ENCODE assay signal across 9 cellular contexts in genomic region chr2:120343433-120344105, GRCh38. TPM values are rescaled to one million over a fixed set of nuclear protein-coding genes. Genes with fewer than 3 reads are reported as not detected.
DNase-seq lines count a peak whose midpoint lies in the region; ATAC-seq and TF ChIP-seq lines count a peak whose summit lies in the region.
"Had no signal": no experiment of that assay in that cellular context is flagged by ENCODE, and none has a peak within 500 bp of the region (broad histone marks: within the 10 kb centered on the region; RNA-seq: fewer than 3 reads in every experiment).

No MANE protein-coding gene starts in this region.

- H3K4me1 ChIP-seq in Peyer's patch (peaks cover 0 to 42% (median 15%) of the 10 kb centered on the region in 4 donors), tibial nerve (peaks cover 0 to 42% (median 32%) of the 10 kb centered on the region in 4 donors)

- peak in 5 of 6 experiments; percentile 33 to 65 (median 58) for TF ChIP-seq CTCF in Peyer's patch (IDR thresholded peaks at IDR 0.05)
- TF ChIP-seq CTCF in osteocyte (IDR thresholded peaks at IDR 0.05): peak; percentile 89
- peak; percentile 56 to 91 (median 78) for TF ChIP-seq CTCF in tibial nerve (IDR thresholded peaks at IDR 0.05)

- peaks cover 18% of the 10 kb centered on the region for H3K4me1 Mint-ChIP-seq in osteocyte (ENCODE audit: unreplicated experiment)

- H3K36me3 Mint-ChIP-seq in activated naive CD4-positive, alpha-beta T cell treated with anti-CD3 and anti-CD28 coated beads, Interleukin-2, amount 50 U/mL, for 72 hours: peaks cover 4 to 10% of the 10 kb centered on the region in 2 donors
- no peaks in the 10 kb centered on the region for H3K36me3 Mint-ChIP-seq in osteocyte (ENCODE audit: unreplicated experiment)

- TF ChIP-seq EP300 in tibial nerve (IDR thresholded peaks at IDR 0.05): peak in 1 of 2 donors; percentile 41

- intact Hi-C loops in head of caudate nucleus (cut with DNase I): loop anchor here (2.0 to 10.0 kb wide), 2 partner anchors 171 to 331 kb away; no protein-coding TSS in a partner anchor

- H3K4me3 Mint-ChIP-seq in osteocyte (ENCODE audit: unreplicated experiment): peak overlapping the region; percentile 52

- no peaks in the 10 kb centered on the region for H3K36me3 ChIP-seq in Peyer's patch
- no peaks in the 10 kb centered on the region for H3K36me3 ChIP-seq in tibial nerve

- H3K9me3 ChIP-seq in Peyer's patch (no peaks in the 10 kb centered on the region), tibial nerve (no peaks in the 10 kb centered on the region)

- no peak for TF ChIP-seq POLR2A in Peyer's patch (IDR thresholded peaks at IDR 0.05)
- no peak for TF ChIP-seq POLR2A in tibial nerve (IDR thresholded peaks at IDR 0.05)

- 5 to 8% methylated on average over 20 to 43 of the region's 43 CpGs for WGBS in tibial nerve, 2 donors

- H3K27me3 Mint-ChIP-seq in osteocyte (ENCODE audit: unreplicated experiment): peaks cover 58% of the 10 kb centered on the region

- peak; percentile 54 for ATAC-seq in HG03432 (IDR thresholded peaks at IDR 0.05; ENCODE audit: unreplicated experiment)
- peak; percentile 66 to 75 for ATAC-seq in activated naive CD4-positive, alpha-beta T cell treated with anti-CD3 and anti-CD28 coated beads, Interleukin-2, amount 50 U/mL, for 72 hours
- ATAC-seq in HG02610 (IDR thresholded peaks at IDR 0.05; ENCODE audit: unreplicated experiment): no peak

- no peak overlapping the region for H3K27ac Mint-ChIP-seq in activated naive CD4-positive, alpha-beta T cell treated with anti-CD3 and anti-CD28 coated beads, Interleukin-2, amount 50 U/mL, for 72 hours
- no peak overlapping the region for H3K27ac Mint-ChIP-seq in osteocyte (ENCODE audit: unreplicated experiment)

- H3K27ac ChIP-seq in Peyer's patch (no peak overlapping the region), tibial nerve (peak overlapping the region in 1 of 4 donors; percentile 77)
- H3K27ac ChIP-seq: epithelial cell of prostate had no signal

- H3K9me3 Mint-ChIP-seq in activated naive CD4-positive, alpha-beta T cell treated with anti-CD3 and anti-CD28 coated beads, Interleukin-2, amount 50 U/mL, for 72 hours: no peaks in the 10 kb centered on the region
- H3K9me3 Mint-ChIP-seq in osteocyte (ENCODE audit: unreplicated experiment): no peaks in the 10 kb centered on the region

- DNase-seq in GM03348 (ENCODE audit: low spot score) (peak; percentile 96), Peyer's patch (peak; percentile 47 to 78 (median 76)), head of caudate nucleus (peak; percentile 51 to 92 (median 81)), osteocyte (ENCODE audit: extremely low spot score, unreplicated experiment) (peak; percentile 91), tibial nerve (ENCODE audit: low spot score in 2 of 2) (peak; percentile 75 to 76)
- DNase-seq in activated naive CD4-positive, alpha-beta T cell treated with anti-CD3 and anti-CD28 coated beads, Interleukin-2, amount 50 U/mL, for 72 hours (ENCODE audit: low spot score in 2 of 2): peak in 1 of 2 donors; percentile 76

- peak overlapping the region in 3 of 4 donors; percentile 4 to 51 (median 20) for H3K4me3 ChIP-seq in Peyer's patch
- peak overlapping the region in 3 of 4 donors; percentile 5 to 66 (median 47) for H3K4me3 ChIP-seq in tibial nerve

- H3K27me3 ChIP-seq in Peyer's patch (peaks cover 0 to 51% of the 10 kb centered on the region in 2 donors), tibial nerve (peaks cover 0 to 82% of the 10 kb centered on the region in 2 donors)

RNA-seq across cellular contexts. Expression of gene INHBB, which starts 2.4 kb away (rescaled TPM):
- total RNA-seq in Peyer's patch (1 to 10 TPM in 1 of 4 donors, under 1 TPM in 2, not detected in 1; 0.70 to 1.1 (median 0.95) TPM), osteocyte (0.50 and 0.62 TPM in 2 replicates), tibial nerve (10 to 100 TPM; 21.9 to 26.5 (median 24.3) TPM)
- not detected for total RNA-seq in activated naive CD4-positive, alpha-beta T cell treated with anti-CD3 and anti-CD28 coated beads, Interleukin-2, amount 50 U/mL, for 72 hours

Comparison
In these comparisons a context has a peak if more than half of its experiments do, and no peak if none do; other contexts are left out.
1. RNA of gene INHBB, which starts 2.4 kb away (total RNA-seq): 21.9 to 26.5 TPM in tibial nerve; 0.70 to 1.1 TPM in Peyer's patch, 0.50 to 0.62 TPM in osteocyte and not detected in activated naive CD4-positive, alpha-beta T cell treated with anti-CD3 and anti-CD28 coated beads, Interleukin-2, amount 50 U/mL, for 72 hours; every median in the first group is over 10 times any median in the second.
2. Peak in every context shown above with its lines, with median percentiles within 50 percentile points of each other: CTCF ChIP-seq.